Comparison of ENCODE assay signal across 1 cellular context in genomic region chr17:81512984-81513668, GRCh38.
A peak's percentile ranks its signal among the peaks of the same experiment; 100 is the strongest.
TF ChIP-seq lines count a peak whose summit lies in the region.

No MANE protein-coding gene starts in this region.

TF ChIP-seq in HepG2, 621 proteins besides CTCF, POLR2A, EP300 and RAD21 (continued from another document and continues in another):
- no peak for TF ChIP-seq FIP1L1 (IDR thresholded peaks at IDR 0.05; ENCODE audit: borderline replicate concordance, insufficient read depth, low read depth, low read length)
- peak; percentile 43; the same call in 1 of the 2 replicates for TF ChIP-seq ZNF510 (CRISPR knock-in tag; IDR thresholded peaks at IDR 0.05; ENCODE audit: low read depth)
- no peak for TF ChIP-seq TAF15 (IDR thresholded peaks at IDR 0.05; ENCODE audit: low read depth, low read length, poor library complexity, severe bottlenecking)
- TF ChIP-seq SCMH1 (CRISPR knock-in tag; IDR thresholded peaks at IDR 0.05; ENCODE audit: borderline replicate concordance): no peak
- no peak for TF ChIP-seq NR3C1 (CRISPR knock-in tag; IDR thresholded peaks at IDR 0.05)
- TF ChIP-seq ZNF101 (CRISPR knock-in tag; IDR thresholded peaks at IDR 0.05; ENCODE audit: borderline replicate concordance, low read depth): no peak
- TF ChIP-seq RFX5 (IDR thresholded peaks at IDR 0.05; ENCODE audit: low read depth, low read length): no peak
- TF ChIP-seq SAP130 (CRISPR knock-in tag; IDR thresholded peaks at IDR 0.05; ENCODE audit: low read depth): peak; percentile 48; the same call in 1 of the 2 replicates
- TF ChIP-seq CSRNP1 (CRISPR knock-in tag; IDR thresholded peaks at IDR 0.05): no peak; the same call in 1 of the 2 replicates
- TF ChIP-seq ZNF678 (CRISPR knock-in tag; IDR thresholded peaks at IDR 0.05): no peak
- no peak; the same call in 1 of the 2 replicates for TF ChIP-seq TARDBP (CRISPR knock-in tag; IDR thresholded peaks at IDR 0.05)
- peak; percentile 0; the same call in 1 of the 2 replicates for TF ChIP-seq PHF20 (CRISPR knock-in tag; IDR thresholded peaks at IDR 0.05)
- TF ChIP-seq ZNF30 (CRISPR knock-in tag; IDR thresholded peaks at IDR 0.05): no peak
- TF ChIP-seq TEF (CRISPR knock-in tag; IDR thresholded peaks at IDR 0.05): no peak
- TF ChIP-seq CC2D1A (CRISPR knock-in tag; IDR thresholded peaks at IDR 0.05): peak; percentile 79; the same call in 1 of the 2 replicates
- no peak for TF ChIP-seq GATAD2A (CRISPR knock-in tag; IDR thresholded peaks at IDR 0.05)
- TF ChIP-seq YY1 (IDR thresholded peaks at IDR 0.05; ENCODE audit: insufficient read depth, insufficient replicate concordance, low read depth, low read length): peak; percentile 2
- no peak for TF ChIP-seq AHDC1 (CRISPR knock-in tag; IDR thresholded peaks at IDR 0.05; ENCODE audit: borderline replicate concordance)
- no peak for TF ChIP-seq AGO1 (IDR thresholded peaks at IDR 0.05; ENCODE audit: low read depth, low read length, poor library complexity, severe bottlenecking)
- TF ChIP-seq SSRP1 (CRISPR knock-in tag; IDR thresholded peaks at IDR 0.05): no peak
- no peak for TF ChIP-seq ZNF777 (CRISPR knock-in tag; IDR thresholded peaks at IDR 0.05)
- peak; percentile 24; the same call in 1 of the 2 replicates for TF ChIP-seq PATZ1 (CRISPR knock-in tag; IDR thresholded peaks at IDR 0.05)
- TF ChIP-seq ZNF747 (CRISPR knock-in tag; IDR thresholded peaks at IDR 0.05; ENCODE audit: borderline replicate concordance): no peak
- TF ChIP-seq HOXA3 (CRISPR knock-in tag; IDR thresholded peaks at IDR 0.05): no peak
- TF ChIP-seq ZBTB44 (CRISPR knock-in tag; IDR thresholded peaks at IDR 0.05): no peak
- TF ChIP-seq GLMP (CRISPR knock-in tag; IDR thresholded peaks at IDR 0.05; ENCODE audit: borderline replicate concordance): no peak
- TF ChIP-seq ARID4A (CRISPR knock-in tag; IDR thresholded peaks at IDR 0.05; ENCODE audit: borderline replicate concordance): 0 out of 2 replicates have a peak, but pooled peaks have one; percentile 3
- TF ChIP-seq ZFP41 (CRISPR knock-in tag; IDR thresholded peaks at IDR 0.05; ENCODE audit: borderline replicate concordance): no peak
- TF ChIP-seq SNRNP70 (IDR thresholded peaks at IDR 0.05; ENCODE audit: low read depth, low read length): no peak
- no peak for TF ChIP-seq ZNF737 (CRISPR knock-in tag; IDR thresholded peaks at IDR 0.05; ENCODE audit: borderline replicate concordance)
- no peak for TF ChIP-seq ZMYM4 (CRISPR knock-in tag; IDR thresholded peaks at IDR 0.05)
- TF ChIP-seq CCDC6 (CRISPR knock-in tag; IDR thresholded peaks at IDR 0.05): peak; percentile 25; the same call in 1 of the 2 replicates
- no peak; the same call in 1 of the 2 replicates for TF ChIP-seq TFAP4 (IDR thresholded peaks at IDR 0.05; ENCODE audit: borderline replicate concordance, low read depth)
- TF ChIP-seq ZBTB46 (CRISPR knock-in tag; IDR thresholded peaks at IDR 0.05; ENCODE audit: borderline replicate concordance): peak; percentile 62; the same call in 1 of the 2 replicates
- TF ChIP-seq RELA (CRISPR knock-in tag; IDR thresholded peaks at IDR 0.05): 0 out of 2 replicates have a peak, but pooled peaks have one; percentile 9
- peak; percentile 55; the same call in 1 of the 2 replicates for TF ChIP-seq ZNF878 (CRISPR knock-in tag; IDR thresholded peaks at IDR 0.05)
- TF ChIP-seq ZNF251 (CRISPR knock-in tag; IDR thresholded peaks at IDR 0.05): no peak
- no peak for TF ChIP-seq DDIT3 (CRISPR knock-in tag; IDR thresholded peaks at IDR 0.05)
